In the genomic region with DNA sequence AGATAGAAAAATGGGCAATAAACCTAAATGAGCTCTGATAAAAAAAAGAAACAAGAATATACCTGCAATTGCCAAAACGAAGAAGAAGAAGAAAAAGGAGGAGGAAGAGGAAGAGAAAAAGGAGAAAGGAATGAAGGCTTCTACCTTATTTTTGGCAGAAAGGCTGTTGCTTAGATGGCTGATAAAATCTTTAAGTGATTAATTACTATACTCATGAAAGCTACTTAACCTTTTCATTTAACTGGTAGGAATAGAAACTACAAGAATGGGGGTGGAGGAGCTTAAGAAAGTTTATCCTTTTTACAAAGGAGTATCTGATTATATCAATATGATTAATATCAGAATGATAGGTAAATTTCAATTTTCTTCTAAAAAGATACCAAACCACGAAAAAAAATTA, we compare ENCODE assay signal across 23 cellular contexts.
DNase-seq lines count a peak whose midpoint lies in the region; ATAC-seq, FAIRE-seq and TF ChIP-seq lines count a peak whose summit lies in the region.
"Had no signal": no experiment of that assay in that cellular context is flagged by ENCODE, and none has a peak within 500 bp of the region (broad histone marks: within the 10 kb centered on the region; RNA-seq: fewer than 3 reads in every experiment).

No MANE protein-coding gene starts in this region.

- 40% methylated on average over 2 of the region's 2 CpGs for WGBS in K562 (ENCODE audit: insufficient coverage, low coverage, missing lambda C conversion rate)

- POLR2A ChIA-PET in K562 (lab: Yijun Ruan, JAX), result interaction anchor here (0.7 to 2.6 kb wide), 4 partner anchors 10 to 211 kb away, joined by 3 to 5 read pairs (median 4); no protein-coding TSS in a partner anchor

- H3K79me2 ChIP-seq in K562 (ENCODE audit: control insufficient read depth, insufficient read depth, low read length), result peaks cover 11% of the 10 kb centered on the region; the same call in 1 of the 3 replicates

- H3K27ac Mint-ChIP-seq in stimulated activated naive CD8-positive, alpha-beta T cell treated with anti-CD3 and anti-CD28 coated beads, Interleukin-15, Interleukin-2, amounts not matched to agents 100 ng/mL and 50 ng/mL, for 24 hours, result peak overlapping the region; percentile 11
- no peak overlapping the region for H3K27ac Mint-ChIP-seq in stimulated activated naive CD8-positive, alpha-beta T cell treated with anti-CD3 and anti-CD28 coated beads, Interleukin-15, amount 100 ng/mL, for 72 hours
- H3K27ac Mint-ChIP-seq in glutamatergic neuron (ENCODE audit: unreplicated experiment), result no peak overlapping the region
- H3K27ac Mint-ChIP-seq: CD8-positive, alpha-beta memory T cell; HFFc6 had no signal

- no peaks in the 10 kb centered on the region for H3K9me3 Mint-ChIP-seq in stimulated activated naive CD8-positive, alpha-beta T cell treated with anti-CD3 and anti-CD28 coated beads, Interleukin-15, Interleukin-2, amounts not matched to agents 100 ng/mL and 50 ng/mL, for 24 hours
- no peaks in the 10 kb centered on the region for H3K9me3 Mint-ChIP-seq in stimulated activated naive CD8-positive, alpha-beta T cell treated with anti-CD3 and anti-CD28 coated beads, Interleukin-15, amount 100 ng/mL, for 72 hours
- peaks cover 7% of the 10 kb centered on the region for H3K9me3 Mint-ChIP-seq in glutamatergic neuron (ENCODE audit: unreplicated experiment)
- H3K9me3 Mint-ChIP-seq: CD4-positive, CD25-positive, alpha-beta regulatory T cell; CD8-positive, alpha-beta memory T cell; HFFc6 had no signal

- no peaks in the 10 kb centered on the region for H3K4me1 ChIP-seq in K562 (replicated peaks in 1 of 2; ENCODE audit: control insufficient read depth in 2 of 2, insufficient read depth in 2 of 2, low read length in 2 of 2)
- H3K4me1 ChIP-seq: BE2C had no signal

- peaks cover 4% of the 10 kb centered on the region for H3K36me3 Mint-ChIP-seq in stimulated activated naive CD8-positive, alpha-beta T cell treated with anti-CD3 and anti-CD28 coated beads, Interleukin-15, Interleukin-2, amounts not matched to agents 100 ng/mL and 50 ng/mL, for 24 hours (ENCODE audit: low read depth)
- no peaks in the 10 kb centered on the region for H3K36me3 Mint-ChIP-seq in glutamatergic neuron (ENCODE audit: unreplicated experiment)

- H3K9me3 ChIP-seq in K562 (replicated peaks; ENCODE audit: control insufficient read depth, insufficient read depth, low read depth, low read length), result no peaks in the 10 kb centered on the region
- H3K9me3 ChIP-seq: BE2C had no signal

- ATAC-seq in stimulated activated naive CD8-positive, alpha-beta T cell treated with anti-CD3 and anti-CD28 coated beads, Interleukin-15, amount 100 ng/mL, for 72 hours, result no peak
- ATAC-seq in K562, result no peak
- no peak for ATAC-seq in GM21717 (IDR thresholded peaks at IDR 0.05; ENCODE audit: unreplicated experiment)
- no peak for ATAC-seq in GM21390 (IDR thresholded peaks at IDR 0.05; ENCODE audit: unreplicated experiment)
- ATAC-seq: GM12878 had no signal

- no peaks in the 10 kb centered on the region for H3K27me3 ChIP-seq in K562 (ENCODE audit: control insufficient read depth in 2 of 2, insufficient read depth in 2 of 2, low read length in 2 of 2)
- H3K27me3 ChIP-seq: BE2C had no signal

- no peak overlapping the region for H2AFZ ChIP-seq in K562 (ENCODE audit: low read depth, low read length)
- H2AFZ ChIP-seq: GM23248 had no signal

- TF ChIP-seq EP300 in K562 (IDR thresholded peaks at IDR 0.05; ENCODE audit: low read length), result no peak

- TF ChIP-seq CTCF in K562 (IDR thresholded peaks at IDR 0.05 in 2 of 3, conservative IDR thresholded peaks at IDR 0.05 in 1 of 3; ENCODE audit: insufficient read depth in 2 of 3, low read depth in 1 of 3, low read length in 3 of 3) (no peak), glutamatergic neuron (IDR thresholded peaks at IDR 0.05; ENCODE audit: partially characterized antibody, unreplicated experiment) (no peak)

- intact Hi-C loops in K562 (cut with micrococcal nuclease), result no loop called here

- H3K27me3 Mint-ChIP-seq in stimulated activated naive CD8-positive, alpha-beta T cell treated with anti-CD3 and anti-CD28 coated beads, Interleukin-15, Interleukin-2, amounts not matched to agents 100 ng/mL and 50 ng/mL, for 24 hours, result no peaks in the 10 kb centered on the region
- H3K27me3 Mint-ChIP-seq in stimulated activated naive CD8-positive, alpha-beta T cell treated with anti-CD3 and anti-CD28 coated beads, Interleukin-15, amount 100 ng/mL, for 72 hours, result no peaks in the 10 kb centered on the region
- peaks cover 6% of the 10 kb centered on the region for H3K27me3 Mint-ChIP-seq in glutamatergic neuron (ENCODE audit: unreplicated experiment)
- H3K27me3 Mint-ChIP-seq: CD4-positive, CD25-positive, alpha-beta regulatory T cell; CD8-positive, alpha-beta memory T cell had no signal

- TF ChIP-seq POLR2A in K562 (conservative IDR thresholded peaks at IDR 0.05), result no peak

- no peak overlapping the region for H3K4me2 ChIP-seq in K562 (ENCODE audit: insufficient read depth, low read length)

- H3K4me3 Mint-ChIP-seq in stimulated activated naive CD8-positive, alpha-beta T cell treated with anti-CD3 and anti-CD28 coated beads, Interleukin-15, Interleukin-2, amounts not matched to agents 100 ng/mL and 50 ng/mL, for 24 hours, result no peak overlapping the region
- no peak overlapping the region for H3K4me3 Mint-ChIP-seq in stimulated activated naive CD8-positive, alpha-beta T cell treated with anti-CD3 and anti-CD28 coated beads, Interleukin-15, amount 100 ng/mL, for 72 hours
- H3K4me3 Mint-ChIP-seq in glutamatergic neuron (ENCODE audit: unreplicated experiment), result peak overlapping the region; percentile 82
- H3K4me3 Mint-ChIP-seq: CD4-positive, CD25-positive, alpha-beta regulatory T cell; CD8-positive, alpha-beta memory T cell; HFFc6 had no signal

- H3K27ac ChIP-seq in K562 (ENCODE audit: extremely low read depth, low read depth, low read length), result no peak overlapping the region
- H3K27ac ChIP-seq: GM23248 had no signal

- H3K9ac ChIP-seq in K562 (ENCODE audit: insufficient read depth in 1 of 2, low read depth in 2 of 2, low read length in 2 of 2), result no peak overlapping the region
- H3K9ac ChIP-seq: GM23248 had no signal

- TF ChIP-seq RAD21 in K562 (CRISPR knock-in tag; conservative IDR thresholded peaks at IDR 0.05 in 1 of 2, IDR thresholded peaks at IDR 0.05 in 1 of 2), result no peak

- no peaks in the 10 kb centered on the region for H4K20me1 ChIP-seq in K562 (replicated peaks; ENCODE audit: control insufficient read depth, insufficient read depth, low read length)

- no peak for FAIRE-seq in K562 (lab: Jason Lieb, UNC)
- FAIRE-seq: HTR-8/SVneo had no signal

- H3K4me3 ChIP-seq in K562, result no peak overlapping the region
- H3K4me3 ChIP-seq: GM12878, GM23248 had no signal

- BruUV-seq in K562 (replicated peaks; lab: Mats Ljungman, UMichigan), result no TSS peak

- peaks cover 15% of the 10 kb centered on the region for H3K4me1 Mint-ChIP-seq in stimulated activated naive CD8-positive, alpha-beta T cell treated with anti-CD3 and anti-CD28 coated beads, Interleukin-15, Interleukin-2, amounts not matched to agents 100 ng/mL and 50 ng/mL, for 24 hours (ENCODE audit: low read depth)
- H3K4me1 Mint-ChIP-seq in stimulated activated naive CD8-positive, alpha-beta T cell treated with anti-CD3 and anti-CD28 coated beads, Interleukin-15, amount 100 ng/mL, for 72 hours, result peaks cover 20% of the 10 kb centered on the region
- H3K4me1 Mint-ChIP-seq in glutamatergic neuron (ENCODE audit: low read depth, unreplicated experiment), result peaks cover 6% of the 10 kb centered on the region

- peaks cover 26% of the 10 kb centered on the region for H3K36me3 ChIP-seq in K562 (ENCODE audit: control insufficient read depth, insufficient read depth, low read length)
- H3K36me3 ChIP-seq: BE2C had no signal

- CTCF ChIA-PET in K562 (lab: Yijun Ruan, JAX; ENCODE audit: low intra/inter-chr PET ratio), result no interaction called here

- in situ Hi-C loops in K562 (cut with MboI), result no loop called here

- DNase-seq in stimulated activated naive CD8-positive, alpha-beta T cell treated with anti-CD3 and anti-CD28 coated beads, Interleukin-15, amount 100 ng/mL, for 72 hours, result no peak
- DNase-seq in K562 (ENCODE audit: extremely low read depth in 1 of 4, low spot score in 3 of 4), result no peak
- no peak for DNase-seq in glutamatergic neuron
- no peak for DNase-seq in 8988T
- DNase-seq: ACHN; BE2C; C1 segment of cervical spinal cord; CD4-positive, CD25-positive, alpha-beta regulatory T cell; CD8-positive, alpha-beta memory T cell; COR-L47; DMS 273 treated with DMSO at 0.1 percent for 48 hours; DMS53; DND-41; EL; GM23248; HCEC 1CT; HFFc6; IMR-90 had no signal

- no peaks in the 10 kb centered on the region for H3K9me1 ChIP-seq in K562 (ENCODE audit: control insufficient read depth, insufficient read depth, low read length)

TF ChIP-seq in K562, 482 proteins besides CTCF, POLR2A, EP300 and RAD21 (continues in another document):
- TF ChIP-seq, protein P1, sequence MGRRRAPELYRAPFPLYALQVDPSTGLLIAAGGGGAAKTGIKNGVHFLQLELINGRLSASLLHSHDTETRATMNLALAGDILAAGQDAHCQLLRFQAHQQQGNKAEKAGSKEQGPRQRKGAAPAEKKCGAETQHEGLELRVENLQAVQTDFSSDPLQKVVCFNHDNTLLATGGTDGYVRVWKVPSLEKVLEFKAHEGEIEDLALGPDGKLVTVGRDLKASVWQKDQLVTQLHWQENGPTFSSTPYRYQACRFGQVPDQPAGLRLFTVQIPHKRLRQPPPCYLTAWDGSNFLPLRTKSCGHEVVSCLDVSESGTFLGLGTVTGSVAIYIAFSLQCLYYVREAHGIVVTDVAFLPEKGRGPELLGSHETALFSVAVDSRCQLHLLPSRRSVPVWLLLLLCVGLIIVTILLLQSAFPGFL (CRISPR knock-in tag; IDR thresholded peaks at IDR 0.05), result no peak
- TF ChIP-seq HDAC1 (IDR thresholded peaks at IDR 0.05) (no peak), SUPT5H (IDR thresholded peaks at IDR 0.05) (no peak), ZEB2 (IDR thresholded peaks at IDR 0.05) (no peak), MEIS2 (IDR thresholded peaks at IDR 0.05; ENCODE audit: partially characterized antibody) (peak; percentile 56), FOXJ3 (CRISPR knock-in tag; IDR thresholded peaks at IDR 0.05) (no peak), ZFP91 (CRISPR knock-in tag; IDR thresholded peaks at IDR 0.05) (no peak), NR3C1 (CRISPR knock-in tag; IDR thresholded peaks at IDR 0.05) (no peak)
